9 cellular contexts compared by ENCODE assay signal in genomic region chr20:35568645-35569044, GRCh38. TPM values are rescaled to one million over a fixed set of nuclear protein-coding genes. Genes with fewer than 3 reads are reported as not detected.
A peak's percentile ranks its signal among the peaks of the same experiment; 100 is the strongest.
DNase-seq lines count a peak whose midpoint lies in the region; ATAC-seq and TF ChIP-seq lines count a peak whose summit lies in the region.
"Had no signal": no experiment of that assay in that cellular context is flagged by ENCODE, and none has a peak within 500 bp of the region (broad histone marks: within the 10 kb centered on the region; RNA-seq: fewer than 3 reads in every experiment).

No MANE protein-coding gene starts in this region.

- H3K4me1 Mint-ChIP-seq in central memory CD8-positive, alpha-beta T cell, result no peaks in the 10 kb centered on the region

- no peak overlapping the region for H3K27ac Mint-ChIP-seq in central memory CD8-positive, alpha-beta T cell (ENCODE audit: low read depth)

- H3K9me3 Mint-ChIP-seq in central memory CD8-positive, alpha-beta T cell, result peaks cover 6% of the 10 kb centered on the region

- ATAC-seq in central memory CD8-positive, alpha-beta T cell (replicated peaks; ENCODE audit: extremely low read depth, poor library complexity, severe bottlenecking), result peak; percentile 24

- H3K27me3 Mint-ChIP-seq in central memory CD8-positive, alpha-beta T cell, result peaks cover 25% of the 10 kb centered on the region

- no peak overlapping the region for H3K4me3 Mint-ChIP-seq in central memory CD8-positive, alpha-beta T cell

- H3K36me3 Mint-ChIP-seq in central memory CD8-positive, alpha-beta T cell (ENCODE audit: insufficient read depth), result peaks cover 2% of the 10 kb centered on the region

- DNase-seq in SKM-1 treated with dmso at 0.1 percent for 144 hours (lab: John Stamatoyannopoulos, UW; ENCODE audit: unreplicated experiment), result peak; percentile 14
- no peak for DNase-seq in SKM-1 (lab: John Stamatoyannopoulos, UW; ENCODE audit: unreplicated experiment)
- peak; percentile 37 for DNase-seq in NAMALWA (ENCODE audit: low spot score)
- no peak for DNase-seq in central memory CD8-positive, alpha-beta T cell (ENCODE audit: low spot score in 2 of 2)
- DNase-seq in renal cortical epithelial cell (ENCODE audit: low read depth), result peak; percentile 19
- DNase-seq in amygdala (lab: John Stamatoyannopoulos, UW), result no peak
- no peak for DNase-seq in NCI-H1436 treated with DMSO at 0.1 percent for 48 hours (lab: John Stamatoyannopoulos, UW)
- no peak for DNase-seq in coronary artery (ENCODE audit: low spot score)
- DNase-seq: stimulated activated CD4-positive, alpha-beta T cell treated with anti-CD3 and anti-CD28 coated beads, Interleukin-2, amount 100 ng/mL, for 48 hours had no signal

- H3K4me3 ChIP-seq in coronary artery, result no peak overlapping the region

- H3K27ac ChIP-seq in coronary artery, result no peak overlapping the region

- no peak for TF ChIP-seq CTCF in coronary artery (IDR thresholded peaks at IDR 0.05)

RNA-seq across cellular contexts. Expression of gene ERGIC3, which starts 26.8 kb away (rescaled TPM):
- 477 and 539 TPM in 2 replicates for total RNA-seq in renal cortical epithelial cell

RNA-seq across cellular contexts. Expression of gene C20orf173, which starts 39.2 kb away (rescaled TPM):
- not detected in 2 replicates for total RNA-seq in renal cortical epithelial cell

RNA-seq across cellular contexts. Expression of gene SPAG4, which starts 47.0 kb away (rescaled TPM):
- 13.8 and 37.0 TPM in 2 replicates for total RNA-seq in renal cortical epithelial cell

Comparison
In these comparisons a context has a peak if more than half of its experiments do, and no peak if none do; other contexts are left out.
1. DNase-seq: peak in SKM-1 treated with dmso at 0.1 percent for 144 hours (single experiment), NAMALWA (single experiment) and renal cortical epithelial cell (single experiment); none in SKM-1 (single experiment), central memory CD8-positive, alpha-beta T cell (0 of 2), amygdala (0 of 56), NCI-H1436 treated with DMSO at 0.1 percent for 48 hours (single experiment) and coronary artery (single experiment).